ENCODE assay signal across 14 cellular contexts in the genomic region with DNA sequence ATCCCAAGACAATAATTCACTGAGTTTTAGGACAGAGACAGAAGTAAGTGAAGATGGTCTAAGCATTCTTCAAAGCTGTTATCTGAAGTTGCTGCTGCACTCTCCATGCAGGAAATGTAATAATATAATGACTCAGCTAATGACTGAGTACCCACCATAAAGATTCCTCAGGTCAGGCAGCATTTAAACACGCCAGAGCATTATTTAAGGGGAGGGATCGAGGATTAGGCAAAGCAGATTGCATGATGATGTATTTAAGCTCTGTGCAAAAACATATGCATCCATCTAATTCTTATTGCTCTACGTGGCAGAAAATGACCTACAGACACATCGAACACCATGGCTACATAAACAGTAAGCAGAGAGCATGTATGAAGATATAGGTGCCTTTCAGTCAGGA.
"Had no signal": no experiment of that assay in that cellular context is flagged by ENCODE, and none has a peak within 500 bp of the region (broad histone marks: within the 10 kb centered on the region; RNA-seq: fewer than 3 reads in every experiment).

No MANE protein-coding gene starts in this region.

- H3K4me1 Mint-ChIP-seq: activated naive CD8-positive, alpha-beta T cell treated with anti-CD3 and anti-CD28 coated beads for 36 hours had no signal

- H3K27ac Mint-ChIP-seq: activated naive CD8-positive, alpha-beta T cell treated with anti-CD3 and anti-CD28 coated beads for 36 hours; stimulated activated naive CD8-positive, alpha-beta T cell treated with anti-CD3 and anti-CD28 coated beads, Interleukin-15, Interleukin-2, amounts not matched to agents 100 ng/mL and 50 ng/mL, for 24 hours; T-helper 17 cell had no signal

- H3K27ac ChIP-seq: ascending aorta, cardiac muscle cell, coronary artery, gastroesophageal sphincter, sigmoid colon, upper lobe of left lung had no signal

- ATAC-seq: activated CD4-positive, CD25-positive, alpha-beta regulatory T cell treated with anti-CD3 and anti-CD28 coated beads, Interleukin-2, amount 50 U/mL, for 24 hours; gastroesophageal sphincter; left ventricle myocardium superior; T-helper 17 cell had no signal

- H3K4me1 ChIP-seq: ascending aorta, gastroesophageal sphincter, sigmoid colon, upper lobe of left lung had no signal

- DNase-seq: activated effector memory CD4-positive, alpha-beta T cell treated with anti-CD3 and anti-CD28 coated beads, Interleukin-2, amount 50 U/mL, for 16 hours; activated naive CD8-positive, alpha-beta T cell treated with anti-CD3 and anti-CD28 coated beads for 36 hours; effector CD4-positive, alpha-beta T cell; left ventricle myocardium superior; sigmoid colon; stimulated activated CD4-positive, alpha-beta T cell treated with anti-CD3 and anti-CD28 coated beads, Interleukin-2, amount 100 ng/mL, for 48 hours; T-helper 17 cell; upper lobe of left lung had no signal

- H3K9me3 Mint-ChIP-seq: activated naive CD8-positive, alpha-beta T cell treated with anti-CD3 and anti-CD28 coated beads for 36 hours; stimulated activated naive CD8-positive, alpha-beta T cell treated with anti-CD3 and anti-CD28 coated beads, Interleukin-15, Interleukin-2, amounts not matched to agents 100 ng/mL and 50 ng/mL, for 24 hours had no signal

- H3K27me3 ChIP-seq: ascending aorta, cardiac muscle cell, sigmoid colon, upper lobe of left lung had no signal

- H3K4me3 ChIP-seq: ascending aorta, cardiac muscle cell, coronary artery, gastroesophageal sphincter, sigmoid colon, upper lobe of left lung had no signal

- H3K36me3 ChIP-seq: ascending aorta, cardiac muscle cell, gastroesophageal sphincter, sigmoid colon, upper lobe of left lung had no signal

- H3K9me3 ChIP-seq: ascending aorta, gastroesophageal sphincter, sigmoid colon, upper lobe of left lung had no signal

- H3K36me3 Mint-ChIP-seq: activated naive CD8-positive, alpha-beta T cell treated with anti-CD3 and anti-CD28 coated beads for 36 hours had no signal

- H3K4me3 Mint-ChIP-seq: activated naive CD8-positive, alpha-beta T cell treated with anti-CD3 and anti-CD28 coated beads for 36 hours; stimulated activated naive CD8-positive, alpha-beta T cell treated with anti-CD3 and anti-CD28 coated beads, Interleukin-15, Interleukin-2, amounts not matched to agents 100 ng/mL and 50 ng/mL, for 24 hours; T-helper 17 cell had no signal
